In genomic region chr22:30649430-30650007, GRCh38 we compare ENCODE assay signal across 1 cellular context.
TF ChIP-seq lines count a peak whose summit lies in the region.

No MANE protein-coding gene starts in this region.

TF ChIP-seq in K562, 482 proteins besides CTCF, POLR2A, EP300 and RAD21 (continues in another document):
- TF ChIP-seq KDM1A (IDR thresholded peaks at IDR 0.05) (0 out of 4 replicates have a peak, but pooled peaks of 1 of the 2 experiments have one; percentile 6), ZNF121 (CRISPR knock-in tag; conservative IDR thresholded peaks at IDR 0.05) (no peak), NRF1 (conservative IDR thresholded peaks at IDR 0.05 in 1 of 2, IDR thresholded peaks at IDR 0.05 in 1 of 2) (peak; percentile 10 to 39; a peak in 2 of 4 replicates), MBD2 (IDR thresholded peaks at IDR 0.05; ENCODE audit: borderline replicate concordance, low read depth) (peak; percentile 24; the same call in 1 of the 2 replicates), ARID1B (IDR thresholded peaks at IDR 0.05) (peak; percentile 66), ZNF644 (tag; IDR thresholded peaks at IDR 0.05; ENCODE audit: low read depth) (no peak), ZNF609 (CRISPR knock-in tag; IDR thresholded peaks at IDR 0.05; ENCODE audit: borderline replicate concordance) (no peak), NONO (IDR thresholded peaks at IDR 0.05; ENCODE audit: low read depth in 2 of 2, low read length in 1 of 2) (no peak), FOSL1 (tag; conservative IDR thresholded peaks at IDR 0.05) (peak; percentile 95), PHB2 (IDR thresholded peaks at IDR 0.05; ENCODE audit: low read depth) (no peak), SAFB2 (IDR thresholded peaks at IDR 0.05; ENCODE audit: borderline replicate concordance, low read depth, low read length, severe bottlenecking) (no peak), JUN (IDR thresholded peaks at IDR 0.05; ENCODE audit: borderline replicate concordance, low read depth, low read length) (peak; percentile 77; the same call in 1 of the 2 replicates), JUN (CRISPR knock-in tag; IDR thresholded peaks at IDR 0.05; ENCODE audit: borderline replicate concordance) (no peak), RBM39 (optimal IDR thresholded peaks at IDR 0.05; ENCODE audit: low read depth, low read length) (no peak), NFE2 (IDR thresholded peaks at IDR 0.05; ENCODE audit: low read depth) (0 out of 2 replicates have a peak, but pooled peaks have one; percentile 53), JUND (IDR thresholded peaks at IDR 0.05; ENCODE audit: borderline replicate concordance, low read depth, low read length) (peak; percentile 94), JUND (tag; IDR thresholded peaks at IDR 0.05; ENCODE audit: borderline replicate concordance, low read depth, low read length) (peak; percentile 90), EGR1 (conservative IDR thresholded peaks at IDR 0.05) (peak; percentile 62), POLR2AphosphoS5 (IDR thresholded peaks at IDR 0.05; ENCODE audit: control insufficient read depth, insufficient read depth, low read depth, low read length) (no peak), TAF9B (IDR thresholded peaks at IDR 0.05; ENCODE audit: partially characterized antibody) (no peak), NELFE (IDR thresholded peaks at IDR 0.05; ENCODE audit: insufficient read depth, insufficient read length) (no peak), ETV6 (IDR thresholded peaks at IDR 0.05; ENCODE audit: borderline replicate concordance in 1 of 2, low read depth in 2 of 2, low read length in 1 of 2) (no peak), ETV6 (CRISPR knock-in tag; IDR thresholded peaks at IDR 0.05; ENCODE audit: borderline replicate concordance) (no peak), CBX5 (IDR thresholded peaks at IDR 0.05; ENCODE audit: borderline replicate concordance, low read depth) (no peak), MEF2A (IDR thresholded peaks at IDR 0.05; ENCODE audit: control insufficient read depth, low read depth, low read length) (no peak), TEAD4 (IDR thresholded peaks at IDR 0.05; ENCODE audit: low read length) (no peak), TEAD4 (CRISPR knock-in tag; IDR thresholded peaks at IDR 0.05; ENCODE audit: borderline replicate concordance) (no peak), ZBTB1 (CRISPR knock-in tag; IDR thresholded peaks at IDR 0.05; ENCODE audit: borderline replicate concordance, low read depth) (no peak), ZBTB49 (CRISPR knock-in tag; IDR thresholded peaks at IDR 0.05; ENCODE audit: borderline replicate concordance) (no peak), MEIS2 (IDR thresholded peaks at IDR 0.05; ENCODE audit: partially characterized antibody) (peak; percentile 18), GTF2B (IDR thresholded peaks at IDR 0.05; ENCODE audit: extremely low read depth, insufficient read length) (no peak), ATF3 (IDR thresholded peaks at IDR 0.05) (peak; percentile 91), ATF3 (CRISPR knock-in tag; conservative IDR thresholded peaks at IDR 0.05) (0 out of 2 replicates have a peak, but pooled peaks have one; percentile 35), PRPF4 (IDR thresholded peaks at IDR 0.05; ENCODE audit: insufficient read depth, low read depth, low read length, poor library complexity, severe bottlenecking) (no peak), NCOA4 (IDR thresholded peaks at IDR 0.05; ENCODE audit: partially characterized antibody) (no peak), MED1 (CRISPR knock-in tag; IDR thresholded peaks at IDR 0.05; ENCODE audit: borderline replicate concordance) (no peak), SPI1 (IDR thresholded peaks at IDR 0.05; ENCODE audit: borderline replicate concordance, low read depth, low read length) (peak; percentile 92), ZFX (CRISPR knock-in tag; IDR thresholded peaks at IDR 0.05) (peak; percentile 62), GTF2A2 (tag; IDR thresholded peaks at IDR 0.05) (no peak), SMARCA4 (IDR thresholded peaks at IDR 0.05) (peak; percentile 45; the same call in 1 of the 2 replicates), SMARCE1 (IDR thresholded peaks at IDR 0.05) (peak; percentile 80), ZNF3 (CRISPR knock-in tag; IDR thresholded peaks at IDR 0.05) (no peak), DPF2 (IDR thresholded peaks at IDR 0.05) (peak; percentile 52; the same call in 1 of the 2 replicates), CTBP1 (IDR thresholded peaks at IDR 0.05; ENCODE audit: borderline replicate concordance) (peak; percentile 79; the same call in 1 of the 2 replicates)
- TF ChIP-seq, protein P1, sequence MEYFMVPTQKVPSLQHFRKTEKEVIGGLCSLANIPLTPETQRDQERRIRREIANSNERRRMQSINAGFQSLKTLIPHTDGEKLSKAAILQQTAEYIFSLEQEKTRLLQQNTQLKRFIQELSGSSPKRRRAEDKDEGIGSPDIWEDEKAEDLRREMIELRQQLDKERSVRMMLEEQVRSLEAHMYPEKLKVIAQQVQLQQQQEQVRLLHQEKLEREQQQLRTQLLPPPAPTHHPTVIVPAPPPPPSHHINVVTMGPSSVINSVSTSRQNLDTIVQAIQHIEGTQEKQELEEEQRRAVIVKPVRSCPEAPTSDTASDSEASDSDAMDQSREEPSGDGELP (CRISPR knock-in tag; IDR thresholded peaks at IDR 0.05; ENCODE audit: borderline replicate concordance): 0 out of 2 replicates have a peak, but pooled peaks have one; percentile 31
- TF ChIP-seq, protein P2, sequence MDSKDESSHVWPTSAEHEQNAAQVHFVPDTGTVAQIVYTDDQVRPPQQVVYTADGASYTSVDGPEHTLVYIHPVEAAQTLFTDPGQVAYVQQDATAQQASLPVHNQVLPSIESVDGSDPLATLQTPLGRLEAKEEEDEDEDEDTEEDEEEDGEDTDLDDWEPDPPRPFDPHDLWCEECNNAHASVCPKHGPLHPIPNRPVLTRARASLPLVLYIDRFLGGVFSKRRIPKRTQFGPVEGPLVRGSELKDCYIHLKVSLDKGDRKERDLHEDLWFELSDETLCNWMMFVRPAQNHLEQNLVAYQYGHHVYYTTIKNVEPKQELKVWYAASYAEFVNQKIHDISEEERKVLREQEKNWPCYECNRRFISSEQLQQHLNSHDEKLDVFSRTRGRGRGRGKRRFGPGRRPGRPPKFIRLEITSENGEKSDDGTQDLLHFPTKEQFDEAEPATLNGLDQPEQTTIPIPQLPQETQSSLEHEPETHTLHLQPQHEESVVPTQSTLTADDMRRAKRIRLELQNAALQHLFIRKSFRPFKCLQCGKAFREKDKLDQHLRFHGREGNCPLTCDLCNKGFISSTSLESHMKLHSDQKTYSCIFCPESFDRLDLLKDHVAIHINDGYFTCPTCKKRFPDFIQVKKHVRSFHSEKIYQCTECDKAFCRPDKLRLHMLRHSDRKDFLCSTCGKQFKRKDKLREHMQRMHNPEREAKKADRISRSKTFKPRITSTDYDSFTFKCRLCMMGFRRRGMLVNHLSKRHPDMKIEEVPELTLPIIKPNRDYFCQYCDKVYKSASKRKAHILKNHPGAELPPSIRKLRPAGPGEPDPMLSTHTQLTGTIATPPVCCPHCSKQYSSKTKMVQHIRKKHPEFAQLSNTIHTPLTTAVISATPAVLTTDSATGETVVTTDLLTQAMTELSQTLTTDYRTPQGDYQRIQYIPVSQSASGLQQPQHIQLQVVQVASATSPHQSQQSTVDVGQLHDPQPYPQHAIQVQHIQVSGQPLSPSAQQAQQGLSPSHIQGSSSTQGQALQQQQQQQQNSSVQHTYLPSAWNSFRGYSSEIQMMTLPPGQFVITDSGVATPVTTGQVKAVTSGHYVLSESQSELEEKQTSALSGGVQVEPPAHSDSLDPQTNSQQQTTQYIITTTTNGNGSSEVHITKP (IDR thresholded peaks at IDR 0.05; ENCODE audit: partially characterized antibody): peak; percentile 47
- TF ChIP-seq, protein P3, sequence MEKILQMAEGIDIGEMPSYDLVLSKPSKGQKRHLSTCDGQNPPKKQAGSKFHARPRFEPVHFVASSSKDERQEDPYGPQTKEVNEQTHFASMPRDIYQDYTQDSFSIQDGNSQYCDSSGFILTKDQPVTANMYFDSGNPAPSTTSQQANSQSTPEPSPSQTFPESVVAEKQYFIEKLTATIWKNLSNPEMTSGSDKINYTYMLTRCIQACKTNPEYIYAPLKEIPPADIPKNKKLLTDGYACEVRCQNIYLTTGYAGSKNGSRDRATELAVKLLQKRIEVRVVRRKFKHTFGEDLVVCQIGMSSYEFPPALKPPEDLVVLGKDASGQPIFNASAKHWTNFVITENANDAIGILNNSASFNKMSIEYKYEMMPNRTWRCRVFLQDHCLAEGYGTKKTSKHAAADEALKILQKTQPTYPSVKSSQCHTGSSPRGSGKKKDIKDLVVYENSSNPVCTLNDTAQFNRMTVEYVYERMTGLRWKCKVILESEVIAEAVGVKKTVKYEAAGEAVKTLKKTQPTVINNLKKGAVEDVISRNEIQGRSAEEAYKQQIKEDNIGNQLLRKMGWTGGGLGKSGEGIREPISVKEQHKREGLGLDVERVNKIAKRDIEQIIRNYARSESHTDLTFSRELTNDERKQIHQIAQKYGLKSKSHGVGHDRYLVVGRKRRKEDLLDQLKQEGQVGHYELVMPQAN (IDR thresholded peaks at IDR 0.05; ENCODE audit: borderline replicate concordance): no peak
- TF ChIP-seq, protein P4, sequence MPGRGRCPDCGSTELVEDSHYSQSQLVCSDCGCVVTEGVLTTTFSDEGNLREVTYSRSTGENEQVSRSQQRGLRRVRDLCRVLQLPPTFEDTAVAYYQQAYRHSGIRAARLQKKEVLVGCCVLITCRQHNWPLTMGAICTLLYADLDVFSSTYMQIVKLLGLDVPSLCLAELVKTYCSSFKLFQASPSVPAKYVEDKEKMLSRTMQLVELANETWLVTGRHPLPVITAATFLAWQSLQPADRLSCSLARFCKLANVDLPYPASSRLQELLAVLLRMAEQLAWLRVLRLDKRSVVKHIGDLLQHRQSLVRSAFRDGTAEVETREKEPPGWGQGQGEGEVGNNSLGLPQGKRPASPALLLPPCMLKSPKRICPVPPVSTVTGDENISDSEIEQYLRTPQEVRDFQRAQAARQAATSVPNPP (IDR thresholded peaks at IDR 0.05; ENCODE audit: borderline replicate concordance, insufficient read depth, insufficient read length): no peak
- TF ChIP-seq, protein P5, sequence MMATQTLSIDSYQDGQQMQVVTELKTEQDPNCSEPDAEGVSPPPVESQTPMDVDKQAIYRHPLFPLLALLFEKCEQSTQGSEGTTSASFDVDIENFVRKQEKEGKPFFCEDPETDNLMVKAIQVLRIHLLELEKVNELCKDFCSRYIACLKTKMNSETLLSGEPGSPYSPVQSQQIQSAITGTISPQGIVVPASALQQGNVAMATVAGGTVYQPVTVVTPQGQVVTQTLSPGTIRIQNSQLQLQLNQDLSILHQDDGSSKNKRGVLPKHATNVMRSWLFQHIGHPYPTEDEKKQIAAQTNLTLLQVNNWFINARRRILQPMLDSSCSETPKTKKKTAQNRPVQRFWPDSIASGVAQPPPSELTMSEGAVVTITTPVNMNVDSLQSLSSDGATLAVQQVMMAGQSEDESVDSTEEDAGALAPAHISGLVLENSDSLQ (IDR thresholded peaks at IDR 0.05): peak; percentile 33; the same call in 1 of the 2 replicates
